In genomic region chr2:239179851-239180371, GRCh38 we compare ENCODE assay signal across 28 cellular contexts.
DNase-seq lines count a peak whose midpoint lies in the region; ATAC-seq and TF ChIP-seq lines count a peak whose summit lies in the region.
"Had no signal": no experiment of that assay in that cellular context is flagged by ENCODE, and none has a peak within 500 bp of the region (broad histone marks: within the 10 kb centered on the region; RNA-seq: fewer than 3 reads in every experiment).

No MANE protein-coding gene starts in this region.

- no peak overlapping the region for H3K4me3 ChIP-seq in right lobe of liver
- H3K4me3 ChIP-seq: left lung had no signal

- H3K27ac Mint-ChIP-seq in WTC11: no peak overlapping the region
- no peak overlapping the region for H3K27ac Mint-ChIP-seq in type B pancreatic cell
- H3K27ac Mint-ChIP-seq: CD4-positive, CD25-positive, alpha-beta regulatory T cell; IgD-negative memory B cell; mesothelial cell of epicardium; naive B cell; T-helper 2 cell treated with Interferon-gamma antibody and Interleukin-4, amounts not matched to agents 5 μg/mL and 100 μg/mL, for 36 hours had no signal

- H3K4me3 Mint-ChIP-seq in WTC11 (no peak overlapping the region), type B pancreatic cell (no peak overlapping the region)
- H3K4me3 Mint-ChIP-seq: activated T-cell treated with anti-CD3 and anti-CD28 coated beads, Interleukin-2, amount 50 U/mL, for 4 hours; CD4-positive, CD25-positive, alpha-beta regulatory T cell; IgD-negative memory B cell; mesothelial cell of epicardium; naive B cell; stimulated activated effector memory CD8-positive, alpha-beta T cell treated with anti-CD3 and anti-CD28 coated beads, Interleukin-12 subunit alpha, Interleukin-12 subunit beta, amount 100 ng/mL, for 72 hours; T-helper 2 cell treated with Interferon-gamma antibody and Interleukin-4, amounts not matched to agents 5 μg/mL and 100 μg/mL, for 36 hours had no signal

- no peaks in the 10 kb centered on the region for H3K4me1 ChIP-seq in right lobe of liver
- H3K4me1 ChIP-seq: left lung had no signal

- intact Hi-C loops in right lobe of liver (cut with DNase I): no loop called here

- H3K4me1 Mint-ChIP-seq in WTC11: peaks cover 10% of the 10 kb centered on the region; the same call in 1 of the 2 replicates
- H3K4me1 Mint-ChIP-seq in type B pancreatic cell (ENCODE audit: unreplicated experiment): peaks cover 25% of the 10 kb centered on the region
- H3K4me1 Mint-ChIP-seq: IgD-negative memory B cell, naive B cell had no signal

- no peaks in the 10 kb centered on the region for H3K9me3 ChIP-seq in right lobe of liver
- H3K9me3 ChIP-seq: neutrophil had no signal

- H3K27me3 ChIP-seq in right lobe of liver: no peaks in the 10 kb centered on the region
- H3K27me3 ChIP-seq: brain microvascular endothelial cell, left lung, neutrophil had no signal

- no CpG with 5 or more reads among the region's 22 CpGs for WGBS in right lobe of liver (ENCODE audit: insufficient coverage, low coverage, low lambda C conversion rate, missing lambda C conversion rate)

- H3K9me3 Mint-ChIP-seq in WTC11: peaks cover 22% of the 10 kb centered on the region
- no peaks in the 10 kb centered on the region for H3K9me3 Mint-ChIP-seq in type B pancreatic cell

- TF ChIP-seq POLR2A in right lobe of liver (IDR thresholded peaks at IDR 0.05): no peak

- TF ChIP-seq CTCF in WTC11 (IDR thresholded peaks at IDR 0.05): no peak
- no peak for TF ChIP-seq CTCF in right lobe of liver (IDR thresholded peaks at IDR 0.05)
- no peak for TF ChIP-seq CTCF in type B pancreatic cell (conservative IDR thresholded peaks at IDR 0.05)

- CTCF ChIA-PET in WTC11 (lab: Charles Lee): no interaction called here

- POLR2A ChIA-PET in WTC11 (lab: Charles Lee): no interaction called here

- H3K27ac ChIP-seq in right lobe of liver: no peak overlapping the region
- H3K27ac ChIP-seq: brain microvascular endothelial cell, left lung, neutrophil had no signal

- peak; percentile 60 for DNase-seq in activated effector memory CD4-positive, alpha-beta T cell treated with anti-CD3 and anti-CD28 coated beads, Interleukin-2, amount 50 U/mL, for 16 hours
- DNase-seq in activated effector memory CD4-positive, alpha-beta T cell treated with Interleukin-2 at 50 U/mL for 16 hours: no peak
- peak; percentile 4 for DNase-seq in WTC11 (ENCODE audit: low spot score)
- DNase-seq in right lobe of liver: peak in 2 of 3 donors; percentile 39 to 42
- DNase-seq in type B pancreatic cell (ENCODE audit: extremely low spot score, unreplicated experiment): peak; percentile 60
- DNase-seq in central memory CD4-positive, alpha-beta T cell: no peak
- DNase-seq in iPS-NIHi7 (ENCODE audit: extremely low spot score): no peak
- DNase-seq: activated CD4-positive, alpha-beta T cell treated with anti-CD3 and anti-CD28 coated beads for 48 hours; activated T-cell treated with anti-CD3 and anti-CD28 coated beads, Interleukin-2, amount 50 U/mL, for 4 hours; brain microvascular endothelial cell; CD4-positive, CD25-positive, alpha-beta regulatory T cell; DND-41; GF-D8; hippocampal formation; MV-4-11; naive B cell; NCI-H1436; NCI-H748 treated with DMSO at 0.1 percent for 48 hours; SIG-M5; trophoblast cell had no signal

- no peaks in the 10 kb centered on the region for H3K27me3 Mint-ChIP-seq in WTC11 (ENCODE audit: low read depth)
- no peaks in the 10 kb centered on the region for H3K27me3 Mint-ChIP-seq in type B pancreatic cell
- H3K27me3 Mint-ChIP-seq: CD4-positive, CD25-positive, alpha-beta regulatory T cell; IgD-negative memory B cell; naive B cell; progenitor cell of endocrine pancreas had no signal

- ATAC-seq in WTC11 (no peak), right lobe of liver (no peak), GM21529 (IDR thresholded peaks at IDR 0.05; ENCODE audit: unreplicated experiment) (no peak)
- ATAC-seq: activated T-cell treated with anti-CD3 and anti-CD28 coated beads, Interleukin-2, amount 50 U/mL, for 4 hours; left lung; stimulated activated effector memory CD8-positive, alpha-beta T cell treated with anti-CD3 and anti-CD28 coated beads, Interleukin-12 subunit alpha, Interleukin-12 subunit beta, amount 100 ng/mL, for 72 hours had no signal

- H3K36me3 ChIP-seq in right lobe of liver: peaks cover 0 to 6% (median 2%) of the 10 kb centered on the region in 4 donors
- H3K36me3 ChIP-seq: brain microvascular endothelial cell had no signal

- peaks cover 42% of the 10 kb centered on the region for H3K36me3 Mint-ChIP-seq in WTC11
- H3K36me3 Mint-ChIP-seq in type B pancreatic cell: peaks cover 25% of the 10 kb centered on the region

TF ChIP-seq in WTC11, 78 proteins besides CTCF, POLR2A, EP300 and RAD21:
- TF ChIP-seq CREM (CRISPR knock-in tag; IDR thresholded peaks at IDR 0.05) (no peak), ZNF425 (CRISPR knock-in tag; conservative IDR thresholded peaks at IDR 0.05) (no peak), GRHL2 (CRISPR knock-in tag; IDR thresholded peaks at IDR 0.05; ENCODE audit: insufficient replicate concordance, severe bottlenecking) (no peak), E2F5 (CRISPR knock-in tag; IDR thresholded peaks at IDR 0.05) (no peak)

Comparison
In these comparisons a context has a peak if more than half of its experiments do, and no peak if none do; other contexts are left out.
1. DNase-seq: peak in activated effector memory CD4-positive, alpha-beta T cell treated with anti-CD3 and anti-CD28 coated beads, Interleukin-2, amount 50 U/mL, for 16 hours (single experiment), WTC11 (single experiment), right lobe of liver (2 of 3) and type B pancreatic cell (single experiment); none in activated effector memory CD4-positive, alpha-beta T cell treated with Interleukin-2 at 50 U/mL for 16 hours (single experiment), central memory CD4-positive, alpha-beta T cell (single experiment) and iPS-NIHi7 (single experiment).